ENCODE assay signal across 8 cellular contexts in the genomic region with DNA sequence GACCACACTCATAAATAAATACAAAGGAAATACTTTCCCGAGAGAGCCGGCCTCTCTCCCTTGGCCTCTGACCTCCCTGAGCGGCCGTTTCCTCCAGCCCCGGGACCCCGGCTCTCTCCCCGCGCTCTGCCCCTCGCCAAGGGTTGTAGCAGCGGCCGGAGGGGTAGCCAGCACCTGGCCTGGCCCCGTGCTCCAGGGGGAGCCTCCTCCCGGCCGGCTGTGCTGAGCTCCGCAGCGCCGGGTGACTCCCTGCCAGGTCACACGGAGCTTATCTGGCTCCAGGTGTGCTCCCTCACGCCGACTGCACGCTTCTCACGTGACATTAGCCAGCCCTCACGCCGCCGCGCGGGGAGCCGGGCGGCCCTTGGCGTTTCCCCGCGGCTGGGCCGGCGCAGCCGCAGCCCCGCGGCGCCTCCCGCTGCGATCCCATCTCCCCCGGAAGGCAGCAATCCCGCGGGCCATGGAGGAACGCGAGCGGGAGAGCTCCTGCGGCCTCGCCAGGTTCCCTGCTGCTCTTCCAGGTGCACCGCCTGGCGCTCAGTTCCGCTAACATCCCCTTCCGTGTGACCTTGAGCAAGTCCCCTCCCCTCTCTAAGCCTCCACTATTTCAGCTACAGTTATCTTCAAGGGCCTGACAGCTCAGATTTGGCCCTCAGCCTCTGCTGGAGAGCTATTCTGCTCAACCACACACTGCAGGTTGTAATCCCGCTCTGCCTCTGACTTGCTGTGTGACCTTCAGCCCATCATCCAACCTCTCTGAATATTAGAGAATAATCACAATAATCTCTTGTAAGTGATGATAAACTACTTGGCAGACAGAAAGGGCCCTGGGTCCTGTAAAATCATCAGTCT. TPM values are rescaled to one million over a fixed set of nuclear protein-coding genes. Genes with fewer than 3 reads are reported as not detected.
DNase-seq lines count a peak whose midpoint lies in the region; ATAC-seq and TF ChIP-seq lines count a peak whose summit lies in the region.

No MANE protein-coding gene starts in this region.

- peak overlapping the region; percentile 81 for H3K4me3 Mint-ChIP-seq in activated naive CD4-positive, alpha-beta T cell treated with anti-CD3 and anti-CD28 coated beads for 36 hours
- peak overlapping the region; percentile 65 for H3K4me3 Mint-ChIP-seq in progenitor cell of endocrine pancreas (ENCODE audit: low read depth)

- CTCF ChIA-PET in activated naive CD4-positive, alpha-beta T cell treated with anti-CD3 and anti-CD28 coated beads for 36 hours (lab: Charles Lee): interaction anchor here (0.5 to 14.7 kb wide), 13 partner anchors 11 to 581 kb away, joined by 3 to 261 read pairs (median 4); no protein-coding TSS in a partner anchor

- intact Hi-C loops in activated naive CD4-positive, alpha-beta T cell treated with anti-CD3 and anti-CD28 coated beads for 36 hours (cut with micrococcal nuclease): no loop called here
- intact Hi-C loops in Right ventricle myocardium inferior (cut with DNase I): no loop called here

- no peaks in the 10 kb centered on the region for H3K27me3 Mint-ChIP-seq in activated naive CD4-positive, alpha-beta T cell treated with anti-CD3 and anti-CD28 coated beads for 36 hours (ENCODE audit: low read depth)
- peaks cover 10% of the 10 kb centered on the region for H3K27me3 Mint-ChIP-seq in progenitor cell of endocrine pancreas

- H3K4me1 Mint-ChIP-seq in activated naive CD4-positive, alpha-beta T cell treated with anti-CD3 and anti-CD28 coated beads for 36 hours (ENCODE audit: low read depth): peaks cover 26% of the 10 kb centered on the region
- H3K4me1 Mint-ChIP-seq in progenitor cell of endocrine pancreas (ENCODE audit: low read depth): peaks cover 30% of the 10 kb centered on the region

- H3K27ac Mint-ChIP-seq in activated naive CD4-positive, alpha-beta T cell treated with anti-CD3 and anti-CD28 coated beads for 36 hours: peak overlapping the region; percentile 74
- peak overlapping the region; percentile 93 for H3K27ac Mint-ChIP-seq in progenitor cell of endocrine pancreas

- H3K36me3 Mint-ChIP-seq in activated naive CD4-positive, alpha-beta T cell treated with anti-CD3 and anti-CD28 coated beads for 36 hours (ENCODE audit: low read depth): no peaks in the 10 kb centered on the region
- H3K36me3 Mint-ChIP-seq in progenitor cell of endocrine pancreas (ENCODE audit: insufficient read depth): peaks cover under 1% of the 10 kb centered on the region

- TF ChIP-seq POLR2A in GM18505 (IDR thresholded peaks at IDR 0.05; ENCODE audit: borderline replicate concordance, extremely low read depth, insufficient read depth, insufficient read length): peak; percentile 83

- in situ Hi-C loops in KBM-7 (cut with MboI; ENCODE audit: low pct_unique_long_range_greater_than_20kb, low sequenced_read_pairs): no loop called here

- no peaks in the 10 kb centered on the region for H3K9me3 Mint-ChIP-seq in activated naive CD4-positive, alpha-beta T cell treated with anti-CD3 and anti-CD28 coated beads for 36 hours
- no peaks in the 10 kb centered on the region for H3K9me3 Mint-ChIP-seq in progenitor cell of endocrine pancreas (ENCODE audit: low read depth)

- no peak for TF ChIP-seq CTCF in progenitor cell of endocrine pancreas (IDR thresholded peaks at IDR 0.05; ENCODE audit: unreplicated experiment)

- no peak for ATAC-seq in GM18505 (IDR thresholded peaks at IDR 0.05; ENCODE audit: unreplicated experiment)
- peak; percentile 55 for ATAC-seq in Right ventricle myocardium inferior
- no peak for ATAC-seq in GM21619 (IDR thresholded peaks at IDR 0.05; ENCODE audit: unreplicated experiment)
- ATAC-seq in HG02973 (IDR thresholded peaks at IDR 0.05; ENCODE audit: unreplicated experiment): no peak

- DNase-seq in KBM-7 (peak; percentile 62), SHP77 treated with DMSO at 0.1 percent for 48 hours (lab: John Stamatoyannopoulos, UW) (peak; percentile 37), Right ventricle myocardium inferior (ENCODE audit: missing footprints) (no peak), progenitor cell of endocrine pancreas (ENCODE audit: low spot score, unreplicated experiment) (peak; percentile 54)
- peak; percentile 65 for DNase-seq in activated naive CD4-positive, alpha-beta T cell treated with anti-CD3 and anti-CD28 coated beads for 36 hours

RNA-seq across cellular contexts. Expression of a gene that starts 3.5 kb away (rescaled TPM):
- total RNA-seq in activated naive CD4-positive, alpha-beta T cell treated with anti-CD3 and anti-CD28 coated beads for 36 hours: 10 to 100 TPM; 23.8 to 25.0 TPM
- total RNA-seq in Right ventricle myocardium inferior (373 TPM), progenitor cell of endocrine pancreas (75.7 and 77.1 TPM in 2 replicates)
